Comparison of ENCODE assay signal across 12 cellular contexts in genomic region chr6:73299171-73300073, GRCh38. TPM values are rescaled to one million over a fixed set of nuclear protein-coding genes. Genes with fewer than 3 reads are reported as not detected.
DNase-seq lines count a peak whose midpoint lies in the region; ATAC-seq and TF ChIP-seq lines count a peak whose summit lies in the region.
"Had no signal": no experiment of that assay in that cellular context is flagged by ENCODE, and none has a peak within 500 bp of the region (broad histone marks: within the 10 kb centered on the region; RNA-seq: fewer than 3 reads in every experiment).

No MANE protein-coding gene starts in this region.

- intact Hi-C loops in Right ventricle myocardium inferior (cut with DNase I) (no loop called here), cardiac septum (cut with DNase I) (no loop called here), heart right ventricle (cut with DNase I) (no loop called here), psoas muscle (cut with DNase I) (no loop called here)

- H3K36me3 ChIP-seq in heart right ventricle (no peaks in the 10 kb centered on the region), psoas muscle (ENCODE audit: insufficient read depth in 1 of 2, low read depth in 1 of 2) (no peaks in the 10 kb centered on the region)

- H3K9me3 ChIP-seq in heart right ventricle (no peaks in the 10 kb centered on the region), psoas muscle (no peaks in the 10 kb centered on the region)

- 28 to 32% methylated on average over 52 of the region's 52 CpGs for WGBS in heart right ventricle, 2 donors
- WGBS in psoas muscle, 3 donors = 31 to 38% (median 38%) methylated on average over 50 to 52 of the region's 52 CpGs

- TF ChIP-seq CTCF in heart right ventricle (IDR thresholded peaks at IDR 0.05) (no peak), psoas muscle (IDR thresholded peaks at IDR 0.05) (no peak)

- in situ Hi-C loops in ACHN (cut with HindIII; ENCODE audit: low pct_ligation_motif_present, low pct_unique_long_range_greater_than_20kb, low sequenced_read_pairs) = no loop called here

- H3K27me3 ChIP-seq in heart right ventricle (peaks cover 0 to 43% (median 17%) of the 10 kb centered on the region in 7 donors), psoas muscle (ENCODE audit: insufficient read depth in 3 of 3, low read length in 2 of 3) (peaks cover 0 to 23% (median 6%) of the 10 kb centered on the region in 3 donors)

- ATAC-seq in Right ventricle myocardium inferior (peak; percentile 76), heart right ventricle (peak; percentile 59 to 86 (median 70)), psoas muscle (peak in 1 of 4 donors; percentile 27), GM19395 (IDR thresholded peaks at IDR 0.05; ENCODE audit: unreplicated experiment) (no peak)

- H3K27ac ChIP-seq in heart right ventricle (no peak overlapping the region), psoas muscle (no peak overlapping the region)

- DNase-seq in Right ventricle myocardium inferior (ENCODE audit: missing footprints) (no peak), cardiac septum (ENCODE audit: low spot score) (no peak), heart right ventricle (peak in 1 of 2 donors; percentile 36), psoas muscle (no peak), NK-92 (lab: John Stamatoyannopoulos, UW; ENCODE audit: unreplicated experiment) (no peak), ACHN (no peak)
- no peak for DNase-seq in activated T-cell treated with anti-CD3 and anti-CD28 coated beads, Interleukin-2, amount 50 U/mL, for 1 hour
- DNase-seq: 8988T; activated naive CD8-positive, alpha-beta T cell treated with anti-CD3 and anti-CD28 coated beads, Interleukin-2, amount 10 ng/mL, durations not matched to agents 7 days and 5 days; NCI-H1694 had no signal

- peak overlapping the region; percentile 15 to 49 (median 42) for H3K4me3 ChIP-seq in heart right ventricle
- H3K4me3 ChIP-seq in psoas muscle = peak overlapping the region; percentile 46

- no peaks in the 10 kb centered on the region for H3K4me1 ChIP-seq in heart right ventricle
- H3K4me1 ChIP-seq in psoas muscle = no peaks in the 10 kb centered on the region

RNA-seq across cellular contexts. Expression of gene KHDC1, which starts 36.4 kb away (rescaled TPM):
- total RNA-seq in Right ventricle myocardium inferior = 1.2 TPM
- 1.1 TPM for total RNA-seq in cardiac septum
- total RNA-seq in heart right ventricle = 1 to 10 TPM in 7 of 10 donors, under 1 TPM in 3; 0.57 to 2.8 (median 1.2) TPM
- 1 to 10 TPM in 1 of 2 donors, under 1 TPM in 1; 0.51 to 1.8 TPM for polyA plus RNA-seq in heart right ventricle
- 1 to 10 TPM in 1 of 4 donors, under 1 TPM in 3; 0.27 to 2.2 (median 0.85) TPM for total RNA-seq in psoas muscle
- under 1 TPM in 2 of 3 donors, not detected in 1; 0.05 to 0.33 TPM for polyA plus RNA-seq in psoas muscle

RNA-seq across cellular contexts. Expression of gene DPPA5, which starts 54.7 kb away (rescaled TPM):
- total RNA-seq in Right ventricle myocardium inferior (not detected), cardiac septum (not detected), heart right ventricle (not detected), psoas muscle (not detected)
- polyA plus RNA-seq in heart right ventricle (not detected), psoas muscle (not detected)
- total RNA-seq: activated CD8-positive, alpha-beta memory T cell treated with anti-CD3 and anti-CD28 coated beads for 36 hours; activated naive CD8-positive, alpha-beta T cell treated with anti-CD3 and anti-CD28 coated beads, Interleukin-2, amount 10 ng/mL, durations not matched to agents 7 days and 5 days had no signal
